10 cellular contexts compared by ENCODE assay signal in the genomic region with DNA sequence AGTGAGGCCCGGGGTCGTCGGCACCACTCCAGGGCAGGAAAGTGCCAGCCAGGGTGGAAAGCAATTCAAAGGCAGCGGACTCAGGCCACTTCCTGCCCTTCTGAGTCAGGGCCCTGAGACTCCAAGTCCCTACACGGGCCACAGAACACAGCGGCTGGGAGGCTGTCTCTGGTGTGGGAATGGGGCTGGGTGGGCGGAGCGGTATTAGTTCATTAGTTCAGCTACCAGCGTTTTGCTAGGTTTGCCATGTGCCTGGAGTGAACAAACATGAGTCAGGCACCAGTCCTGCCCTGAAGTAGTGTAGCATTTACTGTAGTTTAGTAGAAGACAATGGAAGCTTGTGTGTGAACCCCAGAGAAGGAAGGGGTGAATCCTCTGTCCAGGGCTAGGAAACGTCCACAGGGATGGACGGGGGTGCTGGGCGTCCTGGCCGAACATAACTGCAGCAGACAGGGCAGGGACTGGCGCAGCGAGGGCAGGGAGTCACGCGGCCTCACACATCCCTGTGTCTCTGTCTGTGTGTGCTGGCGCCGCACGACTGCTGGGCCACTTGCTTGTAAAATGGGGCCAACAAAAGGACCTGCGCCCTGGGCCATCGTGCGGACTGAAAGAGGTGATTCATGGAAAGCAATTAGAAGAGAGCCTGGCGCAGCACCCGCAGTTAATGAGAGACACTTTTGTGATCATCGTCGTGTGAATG.
DNase-seq lines count a peak whose midpoint lies in the region; ATAC-seq, FAIRE-seq and TF ChIP-seq lines count a peak whose summit lies in the region.
"Had no signal": no experiment of that assay in that cellular context is flagged by ENCODE, and none has a peak within 500 bp of the region (broad histone marks: within the 10 kb centered on the region; RNA-seq: fewer than 3 reads in every experiment).

No MANE protein-coding gene starts in this region.

- FAIRE-seq in HTR-8/SVneo (lab: Jason Lieb, UNC) = peak; percentile 62

- H3K4me2 ChIP-seq in BLaER1 (peak overlapping the region; percentile 1; the same call in 1 of the 2 replicates), Karpas-422 (ENCODE audit: low read depth, low read length, poor library complexity, severe bottlenecking) (no peak overlapping the region)

- H3K36me3 ChIP-seq in BLaER1 (no peaks in the 10 kb centered on the region), kidney epithelial cell (ENCODE audit: control insufficient read depth, insufficient read depth, low read length) (no peaks in the 10 kb centered on the region), Karpas-422 (ENCODE audit: insufficient read depth, low read length) (no peaks in the 10 kb centered on the region)

- H3K27me3 ChIP-seq in BLaER1 = no peaks in the 10 kb centered on the region
- no peaks in the 10 kb centered on the region for H3K27me3 ChIP-seq in kidney epithelial cell (ENCODE audit: control insufficient read depth, insufficient read depth, low read length)
- no peaks in the 10 kb centered on the region for H3K27me3 ChIP-seq in Karpas-422 (ENCODE audit: low read length)

- H3K27ac ChIP-seq in BLaER1 = no peak overlapping the region
- no peak overlapping the region for H3K27ac ChIP-seq in Karpas-422 (ENCODE audit: low read length)
- H3K27ac ChIP-seq: VCaP had no signal

- ATAC-seq in HG03039 (IDR thresholded peaks at IDR 0.05; ENCODE audit: unreplicated experiment) (no peak), GM21360 (IDR thresholded peaks at IDR 0.05; ENCODE audit: unreplicated experiment) (no peak)

- peaks cover 20% of the 10 kb centered on the region for H3K4me1 ChIP-seq in BLaER1
- H3K4me1 ChIP-seq in Karpas-422 (ENCODE audit: low read length) = peaks cover 4% of the 10 kb centered on the region

- DNase-seq in HTR-8/SVneo (ENCODE audit: insufficient read length, low spot score) (peak; percentile 55), amniotic stem cell (lab: John Stamatoyannopoulos, UW) (peak; percentile 23), kidney epithelial cell (ENCODE audit: low read depth) (peak; percentile 93), Karpas-422 (no peak)
- no peak for DNase-seq in activated naive CD4-positive, alpha-beta T cell treated with Interleukin-2 at 50 U/mL for 16 hours
- DNase-seq: GOT3 had no signal

- H3K9ac ChIP-seq in BLaER1 (no peak overlapping the region), Karpas-422 (ENCODE audit: low read length) (no peak overlapping the region)

- H3K4me3 ChIP-seq in BLaER1 (no peak overlapping the region), kidney epithelial cell (ENCODE audit: low read depth, low read length) (no peak overlapping the region), Karpas-422 (ENCODE audit: low read length) (no peak overlapping the region)

- H4K20me1 ChIP-seq in BLaER1 = no peaks in the 10 kb centered on the region
- H4K20me1 ChIP-seq in Karpas-422 (ENCODE audit: insufficient read depth, low read depth, low read length) = peaks cover 3% of the 10 kb centered on the region; the same call in 1 of the 2 replicates

- H3K9me2 ChIP-seq in Karpas-422 (replicated peaks; ENCODE audit: insufficient read depth, low read length) = no peaks in the 10 kb centered on the region

- no peaks in the 10 kb centered on the region for H3K79me2 ChIP-seq in Karpas-422 (ENCODE audit: low read length)

- no peak for TF ChIP-seq CTCF in kidney epithelial cell (IDR thresholded peaks at IDR 0.05; ENCODE audit: insufficient read depth, low read length, poor library complexity, severe bottlenecking)

- H2AFZ ChIP-seq in Karpas-422 (ENCODE audit: low read length) = no peak overlapping the region

- H3K9me3 ChIP-seq in BLaER1 (no peaks in the 10 kb centered on the region), Karpas-422 (ENCODE audit: low read length) (no peaks in the 10 kb centered on the region)

Comparison
In these comparisons a context has a peak if more than half of its experiments do, and no peak if none do; other contexts are left out.
1. DNase-seq: peak in HTR-8/SVneo (single experiment), amniotic stem cell (single experiment) and kidney epithelial cell (single experiment); none in Karpas-422 (single experiment) and activated naive CD4-positive, alpha-beta T cell treated with Interleukin-2 at 50 U/mL for 16 hours (single experiment).